In genomic region chr1:51656374-51656773, GRCh38 we compare ENCODE assay signal across 10 cellular contexts.
"Had no signal": no experiment of that assay in that cellular context is flagged by ENCODE, and none has a peak within 500 bp of the region (broad histone marks: within the 10 kb centered on the region; RNA-seq: fewer than 3 reads in every experiment).

No MANE protein-coding gene starts in this region.

- H3K4me3 Mint-ChIP-seq: GM23338, H9, HFFc6 had no signal

- H3K9me3 Mint-ChIP-seq: GM23338, H9, HFFc6 had no signal

- H3K4me2 ChIP-seq: GM23338, KMS-11 had no signal

- H3K4me1 Mint-ChIP-seq: GM23338 had no signal

- DNase-seq: H9, HCEC 1CT, HFFc6, IMR-90, KBM-7 had no signal

- H3K27ac ChIP-seq: HL-60, KMS-11 had no signal

- H2AFZ ChIP-seq: GM23338 had no signal

- H3K27ac Mint-ChIP-seq: GM23338, H9, HFFc6 had no signal

- H3K9ac ChIP-seq: KMS-11 had no signal

- FAIRE-seq: H1, H54 had no signal

- ATAC-seq: GM23338 had no signal

- H3K4me3 ChIP-seq: GM23338 had no signal
